ENCODE assay signal across 22 cellular contexts in genomic region chr10:120559800-120560199, GRCh38.
DNase-seq lines count a peak whose midpoint lies in the region.
"Had no signal": no experiment of that assay in that cellular context is flagged by ENCODE, and none has a peak within 500 bp of the region (broad histone marks: within the 10 kb centered on the region; RNA-seq: fewer than 3 reads in every experiment).

No MANE protein-coding gene starts in this region.

- no peak overlapping the region for H3K4me2 ChIP-seq in neuronal stem cell (ENCODE audit: insufficient read depth, low read length, poor library complexity, severe bottlenecking)

- H2BK12ac ChIP-seq in neuronal stem cell (ENCODE audit: low read length): no peak overlapping the region

- no peak overlapping the region for H3K4ac ChIP-seq in neuronal stem cell (ENCODE audit: low read length)

- H2AFZ ChIP-seq in neuronal stem cell (ENCODE audit: low read length): no peak overlapping the region

- H3K9me3 ChIP-seq in neuronal stem cell (replicated peaks in 1 of 2; ENCODE audit: control insufficient read depth in 2 of 2, insufficient read depth in 1 of 2, low read depth in 1 of 2, low read length in 2 of 2): no peaks in the 10 kb centered on the region
- H3K9me3 ChIP-seq: Caco-2 had no signal

- no CpG with 5 or more reads among the region's 11 CpGs for WGBS in neuronal stem cell (ENCODE audit: extremely low coverage in 2 of 2, insufficient read length in 2 of 2, insufficient replicate concordance in 1 of 2), 2 donors

- no peak overlapping the region for H4K8ac ChIP-seq in neuronal stem cell (ENCODE audit: low read depth, low read length)

- no peak overlapping the region for H3K4me3 ChIP-seq in neuronal stem cell (ENCODE audit: low read length in 2 of 2)
- H3K4me3 ChIP-seq: K562 had no signal

- no peaks in the 10 kb centered on the region for H3K79me1 ChIP-seq in neuronal stem cell (ENCODE audit: low read depth, low read length)

- peaks cover 0 to 10% of the 10 kb centered on the region in 2 donors for H3K4me1 ChIP-seq in neuronal stem cell (ENCODE audit: control insufficient read depth in 2 of 2, insufficient read depth in 1 of 2, low read depth in 1 of 2, low read length in 2 of 2)
- H3K4me1 ChIP-seq: Caco-2 had no signal

- peak overlapping the region; percentile 73 for H2AK5ac ChIP-seq in neuronal stem cell (ENCODE audit: low read depth, low read length)

- no peak overlapping the region for H3K14ac ChIP-seq in neuronal stem cell (ENCODE audit: low read length)

- no peaks in the 10 kb centered on the region for H3K36me3 ChIP-seq in neuronal stem cell (replicated peaks in 1 of 2; ENCODE audit: control insufficient read depth in 2 of 2, insufficient read depth in 2 of 2, low read length in 2 of 2)

- no peak overlapping the region for H2BK120ac ChIP-seq in neuronal stem cell (ENCODE audit: low read depth, low read length)

- H3K27ac ChIP-seq in neuronal stem cell (replicated peaks; ENCODE audit: low read length): no peak overlapping the region
- H3K27ac ChIP-seq: RWPE1 had no signal

- H3K27me3 ChIP-seq in neuronal stem cell (ENCODE audit: control insufficient read depth in 3 of 3, insufficient read depth in 3 of 3, low read depth in 1 of 3, low read length in 3 of 3): no peaks in the 10 kb centered on the region

- no peak overlapping the region for H3K23ac ChIP-seq in neuronal stem cell (ENCODE audit: low read depth, low read length, poor library complexity)

- no peak overlapping the region for H4K91ac ChIP-seq in neuronal stem cell (ENCODE audit: low read depth, low read length, poor library complexity)

- no peak overlapping the region for H3K18ac ChIP-seq in neuronal stem cell (ENCODE audit: low read length)

- H3K9ac ChIP-seq in neuronal stem cell (ENCODE audit: low read depth, low read length, poor library complexity): no peak overlapping the region

- no peak overlapping the region for H2BK15ac ChIP-seq in neuronal stem cell (ENCODE audit: low read length)

- DNase-seq in NCI-H128 (lab: John Stamatoyannopoulos, UW; ENCODE audit: unreplicated experiment) (peak; percentile 63), NCI-H2107 (lab: John Stamatoyannopoulos, UW) (peak; percentile 5), NCI-H69 (lab: John Stamatoyannopoulos, UW) (peak; percentile 60), neuronal stem cell (ENCODE audit: low spot score) (no peak), HUDEP-2 (lab: John Stamatoyannopoulos, UW; ENCODE audit: unreplicated experiment in 76 of 76) (no peak), SW 1271 (lab: John Stamatoyannopoulos, UW) (no peak)
- DNase-seq in effector CD4-positive, alpha-beta T cell: no peak
- DNase-seq: C1 segment of cervical spinal cord; Caco-2; CD8-positive, alpha-beta T cell; DMS 273 treated with DMSO at 0.1 percent for 48 hours; DND-41; Kasumi-1; NCI-H1092 treated with DMSO at 0.1 percent for 48 hours; NCI-H2029; NCI-H2227 treated with DMSO at 0.1 percent for 48 hours; NCI-H510A treated with DMSO at 0.1 percent for 48 hours; NCI-H82; SHP77; T-helper 1 cell had no signal

- no peak overlapping the region for H2BK5ac ChIP-seq in neuronal stem cell (ENCODE audit: low read length)

Comparison
In these comparisons a context has a peak if more than half of its experiments do, and no peak if none do; other contexts are left out.
1. DNase-seq: peak in NCI-H128 (single experiment), NCI-H2107 (single experiment) and NCI-H69 (single experiment); none in neuronal stem cell (single experiment), HUDEP-2 (0 of 76), effector CD4-positive, alpha-beta T cell (single experiment) and SW 1271 (0 of 2).